ENCODE assay signal across 16 cellular contexts in genomic region chr6:2807342-2808090, GRCh38. TPM values are rescaled to one million over a fixed set of nuclear protein-coding genes. Genes with fewer than 3 reads are reported as not detected.
A peak's percentile ranks its signal among the peaks of the same experiment; 100 is the strongest.
DNase-seq lines count a peak whose midpoint lies in the region; ATAC-seq, FAIRE-seq and TF ChIP-seq lines count a peak whose summit lies in the region.
"Had no signal": no experiment of that assay in that cellular context is flagged by ENCODE, and none has a peak within 500 bp of the region (broad histone marks: within the 10 kb centered on the region; RNA-seq: fewer than 3 reads in every experiment).

No MANE protein-coding gene starts in this region.

- TF ChIP-seq CTCF in natural killer cell (IDR thresholded peaks at IDR 0.05) = no peak
- no peak for TF ChIP-seq CTCF in fibroblast of villous mesenchyme (IDR thresholded peaks at IDR 0.05; ENCODE audit: insufficient read depth, low read depth, low read length)
- TF ChIP-seq CTCF in lung (IDR thresholded peaks at IDR 0.05; ENCODE audit: control extremely low read depth, extremely low read depth) = no peak
- no peak for TF ChIP-seq CTCF in RWPE1 (conservative IDR thresholded peaks at IDR 0.05; ENCODE audit: low read depth)

- H3K27ac Mint-ChIP-seq in natural killer cell treated with Interleukin-12 subunit alpha and Interleukin-12 subunit beta and Interleukin-15 and Interleukin-18, amount 100 ng/mL, for 72 hours = peak overlapping the region; percentile 1 to 87
- H3K27ac Mint-ChIP-seq in natural killer cell = no peak overlapping the region

- no peak for TF ChIP-seq POLR2A in GM12891 (IDR thresholded peaks at IDR 0.05; ENCODE audit: low read depth, low read length)

- peaks cover 3% of the 10 kb centered on the region for H3K9me3 Mint-ChIP-seq in natural killer cell treated with Interleukin-12 subunit alpha and Interleukin-12 subunit beta and Interleukin-15 and Interleukin-18, amount 100 ng/mL, for 72 hours
- no peaks in the 10 kb centered on the region for H3K9me3 Mint-ChIP-seq in natural killer cell

- POLR2A ChIA-PET in RWPE1 (lab: Yijun Ruan, JAX; ENCODE audit: low non-redundant PET) = no interaction called here

- CTCF ChIA-PET in RWPE1 (lab: Yijun Ruan, JAX) = no interaction called here

- intact Hi-C loops in natural killer cell (cut with micrococcal nuclease) = no loop called here

- H3K4me1 Mint-ChIP-seq in natural killer cell treated with Interleukin-12 subunit alpha and Interleukin-12 subunit beta and Interleukin-15 and Interleukin-18, amount 100 ng/mL, for 72 hours (ENCODE audit: low read depth in 2 of 2) = peaks cover 56 to 60% of the 10 kb centered on the region in 2 donors
- peaks cover 17 to 33% of the 10 kb centered on the region in 2 donors for H3K4me1 Mint-ChIP-seq in natural killer cell

- no peaks in the 10 kb centered on the region for H3K9me3 ChIP-seq in lung (ENCODE audit: control insufficient read depth in 2 of 2, insufficient read depth in 1 of 2, low read length in 1 of 2)
- H3K9me3 ChIP-seq: Caco-2 had no signal

- H3K4me3 Mint-ChIP-seq in natural killer cell treated with Interleukin-12 subunit alpha and Interleukin-12 subunit beta and Interleukin-15 and Interleukin-18, amount 100 ng/mL, for 72 hours = no peak overlapping the region
- H3K4me3 Mint-ChIP-seq in natural killer cell = no peak overlapping the region
- H3K4me3 Mint-ChIP-seq: memory B cell had no signal

- no peak for DNase-seq in natural killer cell treated with Interleukin-12 subunit alpha and Interleukin-12 subunit beta and Interleukin-15 and Interleukin-18, amount 100 ng/mL, for 72 hours (ENCODE audit: low spot score)
- DNase-seq in natural killer cell (no peak), fibroblast of villous mesenchyme (ENCODE audit: low read depth) (peak; percentile 48), lung (ENCODE audit: low spot score) (peak; percentile 27), RWPE1 (ENCODE audit: low spot score) (no peak), CD1c-positive myeloid dendritic cell (ENCODE audit: extremely low spot score) (no peak), GM12891 (ENCODE audit: insufficient read length, low spot score) (no peak)
- DNase-seq in activated CD4-positive, CD25-positive, alpha-beta regulatory T cell treated with anti-CD3 and anti-CD28 coated beads, Interleukin-2, amount 50 U/mL, for 72 hours = no peak
- DNase-seq: activated gamma-delta T cell; Caco-2; effector memory CD4-positive, alpha-beta T cell; occipital lobe; stimulated activated naive CD4-positive, alpha-beta T cell treated with Interleukin-2 at 50 U/mL for 16 hours had no signal

- WGBS in lung, 2 donors = 49 to 67% methylated on average over 9 of the region's 9 CpGs

- no peaks in the 10 kb centered on the region for H3K36me3 ChIP-seq in lung (ENCODE audit: control insufficient read depth in 2 of 2, insufficient read depth in 2 of 2, low read length in 2 of 2)

- H3K27ac ChIP-seq in lung (ENCODE audit: low read depth in 1 of 2, low read length in 1 of 2) = peak overlapping the region in 1 of 2 donors; percentile 61
- H3K27ac ChIP-seq in RWPE1 = no peak overlapping the region

- FAIRE-seq in GM12891 (lab: Jason Lieb, UNC) = no peak
- FAIRE-seq: astrocyte had no signal

- H3K27me3 ChIP-seq in lung (ENCODE audit: control insufficient read depth, insufficient read depth) = no peaks in the 10 kb centered on the region

- H3K36me3 Mint-ChIP-seq in natural killer cell treated with Interleukin-12 subunit alpha and Interleukin-12 subunit beta and Interleukin-15 and Interleukin-18, amount 100 ng/mL, for 72 hours = no peaks in the 10 kb centered on the region
- no peaks in the 10 kb centered on the region for H3K36me3 Mint-ChIP-seq in natural killer cell

- peaks cover 10 to 29% of the 10 kb centered on the region in 2 donors for H3K4me1 ChIP-seq in lung (ENCODE audit: control insufficient read depth in 2 of 2, insufficient read depth in 2 of 2, low read length in 2 of 2)

- H3K4me3 ChIP-seq in fibroblast of villous mesenchyme (ENCODE audit: low read depth, low read length) (no peak overlapping the region), lung (no peak overlapping the region)
- H3K4me3 ChIP-seq: smooth muscle cell had no signal

- no peaks in the 10 kb centered on the region for H3K27me3 Mint-ChIP-seq in natural killer cell treated with Interleukin-12 subunit alpha and Interleukin-12 subunit beta and Interleukin-15 and Interleukin-18, amount 100 ng/mL, for 72 hours
- H3K27me3 Mint-ChIP-seq in natural killer cell (ENCODE audit: low read depth in 2 of 2) = peaks cover 0 to 4% of the 10 kb centered on the region in 2 donors
- H3K27me3 Mint-ChIP-seq: memory B cell had no signal

- no peak for ATAC-seq in natural killer cell treated with Interleukin-12 subunit alpha and Interleukin-12 subunit beta and Interleukin-15 and Interleukin-18, amount 100 ng/mL, for 72 hours
- ATAC-seq in natural killer cell (no peak), lung (ENCODE audit: insufficient read depth, low FRiP score) (no peak)

TF ChIP-seq in GM12891, 5 proteins besides CTCF, POLR2A, EP300 and RAD21:
- TF ChIP-seq SPI1 (IDR thresholded peaks at IDR 0.05; ENCODE audit: low read depth, low read length) (no peak), POU2F2 (IDR thresholded peaks at IDR 0.05; ENCODE audit: low read depth, low read length) (no peak), PAX5 (IDR thresholded peaks at IDR 0.05; ENCODE audit: insufficient read depth, low read length, severe bottlenecking) (no peak), POLR2AphosphoS5 (IDR thresholded peaks at IDR 0.05; ENCODE audit: low read depth, low read length) (no peak), TAF1 (IDR thresholded peaks at IDR 0.05; ENCODE audit: low read depth, low read length) (no peak)

RNA-seq across cellular contexts. Expression of gene SERPINB1, which starts 34.1 kb away (rescaled TPM):
- total RNA-seq in natural killer cell treated with Interleukin-12 subunit alpha and Interleukin-12 subunit beta and Interleukin-15 and Interleukin-18, amount 100 ng/mL, for 72 hours = 100 to 1,000 TPM; 103 to 275 TPM
- total RNA-seq in natural killer cell (10 to 100 TPM; 74.8 to 80.2 (median 78.1) TPM), fibroblast of villous mesenchyme (25.9 and 32.2 TPM in 2 replicates), lung (100 to 1,000 TPM in 1 of 2 donors, 10 to 100 TPM in 1; 58.0 to 106 TPM)
- 100 to 1,000 TPM in 1 of 2 donors, 10 to 100 TPM in 1; 85.1 to 242 TPM for polyA plus RNA-seq in lung
- 0.99 TPM for polyA plus RNA-seq in GM12891 (2012; ENCODE audit: low read depth, missing spikeins)

RNA-seq across cellular contexts. Expression of gene WRNIP1, which starts 42.3 kb away (rescaled TPM):
- 10 to 100 TPM; 54.5 to 57.8 TPM for total RNA-seq in natural killer cell treated with Interleukin-12 subunit alpha and Interleukin-12 subunit beta and Interleukin-15 and Interleukin-18, amount 100 ng/mL, for 72 hours
- total RNA-seq in natural killer cell = 10 to 100 TPM; 27.9 to 34.8 (median 30.5) TPM
- 35.1 and 38.0 TPM in 2 replicates for total RNA-seq in fibroblast of villous mesenchyme
- total RNA-seq in lung = 10 to 100 TPM; 36.8 to 48.6 TPM
- 10 to 100 TPM; 36.8 to 56.0 TPM for polyA plus RNA-seq in lung
- polyA plus RNA-seq in GM12891 (2012; ENCODE audit: low read depth, missing spikeins) = 16.3 TPM

RNA-seq across cellular contexts. Expression of gene MYLK4, which starts 56.8 kb away (rescaled TPM):
- total RNA-seq in natural killer cell treated with Interleukin-12 subunit alpha and Interleukin-12 subunit beta and Interleukin-15 and Interleukin-18, amount 100 ng/mL, for 72 hours = under 1 TPM; 0.24 to 0.33 TPM
- total RNA-seq in natural killer cell = 1 to 10 TPM in 1 of 3 donors, under 1 TPM in 2; 0.45 to 1.1 (median 0.88) TPM
- total RNA-seq in fibroblast of villous mesenchyme = 0.43 and 0.64 TPM in 2 replicates
- 1 to 10 TPM in 1 of 2 donors, under 1 TPM in 1; 0.86 to 1.6 TPM for total RNA-seq in lung
- 1 to 10 TPM in 1 of 2 donors, under 1 TPM in 1; 0.27 to 1.2 TPM for polyA plus RNA-seq in lung
- polyA plus RNA-seq in GM12891 (2012; ENCODE audit: low read depth, missing spikeins) = 0.04 TPM

Comparison
In these comparisons a context has a peak if more than half of its experiments do, and no peak if none do; other contexts are left out.
1. H3K27ac Mint-ChIP-seq: peak in natural killer cell treated with Interleukin-12 subunit alpha and Interleukin-12 subunit beta and Interleukin-15 and Interleukin-18, amount 100 ng/mL, for 72 hours (2 of 2); none in natural killer cell (0 of 2).
2. DNase-seq: peak in fibroblast of villous mesenchyme (single experiment) and lung (single experiment); none in natural killer cell treated with Interleukin-12 subunit alpha and Interleukin-12 subunit beta and Interleukin-15 and Interleukin-18, amount 100 ng/mL, for 72 hours (single experiment), natural killer cell (single experiment), RWPE1 (single experiment), CD1c-positive myeloid dendritic cell (single experiment), activated CD4-positive, CD25-positive, alpha-beta regulatory T cell treated with anti-CD3 and anti-CD28 coated beads, Interleukin-2, amount 50 U/mL, for 72 hours (single experiment) and GM12891 (single experiment).